Comparison of ENCODE assay signal across 16 cellular contexts in the genomic region with DNA sequence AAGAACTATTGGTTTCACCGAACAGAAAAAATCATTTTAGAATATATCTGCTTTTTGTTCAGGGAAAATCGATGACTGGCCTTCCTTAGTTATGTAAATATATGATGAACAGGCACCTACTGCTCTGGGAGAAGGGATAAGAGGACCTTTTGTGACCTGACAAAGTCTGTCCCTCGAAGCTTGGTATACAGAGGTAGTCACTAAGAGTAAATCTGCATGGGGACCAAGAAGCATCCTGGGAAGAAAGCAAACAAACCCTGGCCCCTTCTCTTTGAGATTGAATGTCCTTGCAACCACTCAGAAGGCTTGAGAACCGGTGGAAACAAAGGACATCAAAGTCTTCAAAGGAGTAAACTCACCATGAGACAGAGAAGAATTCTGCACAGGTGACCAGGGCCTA. TPM values are rescaled to one million over a fixed set of nuclear protein-coding genes. Genes with fewer than 3 reads are reported as not detected.
"Had no signal": no experiment of that assay in that cellular context is flagged by ENCODE, and none has a peak within 500 bp of the region (broad histone marks: within the 10 kb centered on the region; RNA-seq: fewer than 3 reads in every experiment).

No MANE protein-coding gene starts in this region.

- H3K27ac Mint-ChIP-seq: activated CD8-positive, alpha-beta memory T cell treated with anti-CD3 and anti-CD28 coated beads, Interleukin-2, amount 10 ng/mL, durations not matched to agents 7 days and 5 days; activated naive CD4-positive, alpha-beta T cell treated with anti-CD3 and anti-CD28 coated beads, Interleukin-2, amount 10 ng/mL, durations not matched to agents 7 days and 5 days; dendritic cell treated with granulocyte-macrophage colony-stimulating factor and Interleukin-4, amounts not matched to agents 40 ng/mL and 50 ng/mL, for 4 days; naive thymus-derived CD4-positive, alpha-beta T cell; stimulated activated naive CD8-positive, alpha-beta T cell treated with anti-CD3 and anti-CD28 coated beads, Interleukin-15, amount 100 ng/mL, for 72 hours had no signal

- DNase-seq: activated CD4-positive, alpha-beta T cell treated with anti-CD3 and anti-CD28 coated beads for 1 hour; activated CD4-positive, alpha-beta T cell treated with anti-CD3 and anti-CD28 coated beads, Interleukin-2, amount 50 U/mL, for 48 hours; activated CD8-positive, alpha-beta memory T cell treated with anti-CD3 and anti-CD28 coated beads, Interleukin-2, amount 10 ng/mL, durations not matched to agents 7 days and 5 days; activated naive CD4-positive, alpha-beta T cell treated with anti-CD3 and anti-CD28 coated beads, Interleukin-2, amount 10 ng/mL, durations not matched to agents 7 days and 5 days; activated T-cell treated with anti-CD3 and anti-CD28 coated beads, Interleukin-2, amount 50 U/mL, for 1 hour; effector memory CD4-positive, alpha-beta T cell; left ventricle myocardium inferior; mucosa of descending colon; naive thymus-derived CD4-positive, alpha-beta T cell; occipital lobe; stimulated activated CD4-positive, alpha-beta T cell treated with anti-CD3 and anti-CD28 coated beads, Interleukin-1b, Interleukin-23, amount 100 ng/mL, for 48 hours; stimulated activated naive CD8-positive, alpha-beta T cell treated with anti-CD3 and anti-CD28 coated beads, Interleukin-15, amount 100 ng/mL, for 72 hours; testis had no signal

- H3K4me1 ChIP-seq: left ventricle myocardium inferior, testis had no signal

- H3K4me3 Mint-ChIP-seq: activated CD8-positive, alpha-beta memory T cell treated with anti-CD3 and anti-CD28 coated beads, Interleukin-2, amount 10 ng/mL, durations not matched to agents 7 days and 5 days; activated naive CD4-positive, alpha-beta T cell treated with anti-CD3 and anti-CD28 coated beads, Interleukin-2, amount 10 ng/mL, durations not matched to agents 7 days and 5 days; dendritic cell treated with granulocyte-macrophage colony-stimulating factor and Interleukin-4, amounts not matched to agents 40 ng/mL and 50 ng/mL, for 4 days; naive thymus-derived CD4-positive, alpha-beta T cell; stimulated activated naive CD8-positive, alpha-beta T cell treated with anti-CD3 and anti-CD28 coated beads, Interleukin-15, amount 100 ng/mL, for 72 hours had no signal

- H3K36me3 Mint-ChIP-seq: activated CD8-positive, alpha-beta memory T cell treated with anti-CD3 and anti-CD28 coated beads, Interleukin-2, amount 10 ng/mL, durations not matched to agents 7 days and 5 days; activated naive CD4-positive, alpha-beta T cell treated with anti-CD3 and anti-CD28 coated beads, Interleukin-2, amount 10 ng/mL, durations not matched to agents 7 days and 5 days; naive thymus-derived CD4-positive, alpha-beta T cell had no signal

- H3K9me3 ChIP-seq: left ventricle myocardium inferior, mucosa of descending colon, testis had no signal

- H3K4me1 Mint-ChIP-seq: activated CD8-positive, alpha-beta memory T cell treated with anti-CD3 and anti-CD28 coated beads, Interleukin-2, amount 10 ng/mL, durations not matched to agents 7 days and 5 days; activated naive CD4-positive, alpha-beta T cell treated with anti-CD3 and anti-CD28 coated beads, Interleukin-2, amount 10 ng/mL, durations not matched to agents 7 days and 5 days; naive thymus-derived CD4-positive, alpha-beta T cell; stimulated activated naive CD8-positive, alpha-beta T cell treated with anti-CD3 and anti-CD28 coated beads, Interleukin-15, amount 100 ng/mL, for 72 hours had no signal

- H3K27ac ChIP-seq: epithelial cell of prostate, left ventricle myocardium inferior, testis had no signal

- ATAC-seq: activated CD8-positive, alpha-beta memory T cell treated with anti-CD3 and anti-CD28 coated beads, Interleukin-2, amount 10 ng/mL, durations not matched to agents 7 days and 5 days; mucosa of descending colon; naive thymus-derived CD4-positive, alpha-beta T cell; stimulated activated naive CD8-positive, alpha-beta T cell treated with anti-CD3 and anti-CD28 coated beads, Interleukin-15, amount 100 ng/mL, for 72 hours had no signal

- H3K27me3 ChIP-seq: testis had no signal

- H3K9me3 Mint-ChIP-seq: activated naive CD4-positive, alpha-beta T cell treated with anti-CD3 and anti-CD28 coated beads, Interleukin-2, amount 10 ng/mL, durations not matched to agents 7 days and 5 days; dendritic cell treated with granulocyte-macrophage colony-stimulating factor and Interleukin-4, amounts not matched to agents 40 ng/mL and 50 ng/mL, for 4 days; stimulated activated naive CD8-positive, alpha-beta T cell treated with anti-CD3 and anti-CD28 coated beads, Interleukin-15, amount 100 ng/mL, for 72 hours had no signal

- H3K36me3 ChIP-seq: left ventricle myocardium inferior had no signal

- H3K4me3 ChIP-seq: left ventricle myocardium inferior, mucosa of descending colon, testis had no signal

RNA-seq across cellular contexts. Expression of gene SKIDA1, which starts 52.3 kb away (rescaled TPM):
- total RNA-seq: T-helper 1 cell treated with Interleukin-12 subunit alpha and Interleukin-12 subunit beta and Interleukin-4 antibody, amounts not matched to agents 30 ng/mL and 1 ng/mL, for 36 hours had no signal
